Comparison of ENCODE assay signal across 1 cellular context in genomic region chr13:42354246-42355117, GRCh38.
TF ChIP-seq lines count a peak whose summit lies in the region.

No MANE protein-coding gene starts in this region.

TF ChIP-seq in HCT116, 20 proteins besides CTCF, POLR2A, EP300 and RAD21 (continued from another document):
- TF ChIP-seq ZBTB33 (IDR thresholded peaks at IDR 0.05; ENCODE audit: extremely low read depth, insufficient replicate concordance, low read length) (no peak), TCF7L2 (IDR thresholded peaks at IDR 0.05; ENCODE audit: borderline replicate concordance, extremely low read depth, insufficient read depth, insufficient read length) (no peak), FOSL1 (IDR thresholded peaks at IDR 0.05; ENCODE audit: low read depth) (no peak)
